8 cellular contexts compared by ENCODE assay signal in genomic region chr4:48033825-48034413, GRCh38. TPM values are rescaled to one million over a fixed set of nuclear protein-coding genes. Genes with fewer than 3 reads are reported as not detected.
DNase-seq lines count a peak whose midpoint lies in the region; ATAC-seq and TF ChIP-seq lines count a peak whose summit lies in the region.

No MANE protein-coding gene starts in this region.

- peaks cover under 1% of the 10 kb centered on the region for H3K4me1 Mint-ChIP-seq in glutamatergic neuron (ENCODE audit: low read depth, unreplicated experiment)

- DNase-seq in COLO668 (lab: John Stamatoyannopoulos, UW; ENCODE audit: unreplicated experiment) (peak; percentile 30), NCI-H524 treated with DMSO at 0.1 percent for 48 hours (lab: John Stamatoyannopoulos, UW) (peak; percentile 43), glutamatergic neuron (no peak), NCI-H2029 treated with DMSO at 0.1 percent for 48 hours (lab: John Stamatoyannopoulos, UW) (no peak)
- peak; percentile 52 for DNase-seq in activated T-cell treated with anti-CD3 and anti-CD28 coated beads, Interleukin-2, amount 50 U/mL, for 1 hour
- DNase-seq in stimulated activated CD4-positive, alpha-beta T cell treated with anti-CD3 and anti-CD28 coated beads, TNF-alpha, amount 100 ng/mL, for 48 hours (ENCODE audit: low read depth in 3 of 3): peak; percentile 28 to 41 (median 32)

- no peak overlapping the region for H3K4me3 Mint-ChIP-seq in glutamatergic neuron (ENCODE audit: unreplicated experiment)

- TF ChIP-seq CTCF in glutamatergic neuron (IDR thresholded peaks at IDR 0.05; ENCODE audit: partially characterized antibody, unreplicated experiment): peak; percentile 73

- H3K36me3 Mint-ChIP-seq in glutamatergic neuron (ENCODE audit: unreplicated experiment): no peaks in the 10 kb centered on the region

- H3K9me3 Mint-ChIP-seq in glutamatergic neuron (ENCODE audit: unreplicated experiment): no peaks in the 10 kb centered on the region

- H3K27ac Mint-ChIP-seq in glutamatergic neuron (ENCODE audit: unreplicated experiment): no peak overlapping the region

- ATAC-seq in GM21390 (IDR thresholded peaks at IDR 0.05; ENCODE audit: unreplicated experiment) (peak; percentile 35), GM19023 (IDR thresholded peaks at IDR 0.05; ENCODE audit: unreplicated experiment) (no peak)

- H3K27me3 Mint-ChIP-seq in glutamatergic neuron (ENCODE audit: unreplicated experiment): no peaks in the 10 kb centered on the region

RNA-seq across cellular contexts. Expression of gene NIPAL1, which starts 17.3 kb away (rescaled TPM):
- total RNA-seq in glutamatergic neuron (ENCODE audit: unreplicated experiment): 0.83 TPM

RNA-seq across cellular contexts. Expression of gene CNGA1, which starts 17.4 kb away (rescaled TPM):
- total RNA-seq in glutamatergic neuron (ENCODE audit: unreplicated experiment): not detected

Comparison
In these comparisons a context has a peak if more than half of its experiments do, and no peak if none do; other contexts are left out.
1. DNase-seq: peak in COLO668 (single experiment), NCI-H524 treated with DMSO at 0.1 percent for 48 hours (single experiment), activated T-cell treated with anti-CD3 and anti-CD28 coated beads, Interleukin-2, amount 50 U/mL, for 1 hour (single experiment) and stimulated activated CD4-positive, alpha-beta T cell treated with anti-CD3 and anti-CD28 coated beads, TNF-alpha, amount 100 ng/mL, for 48 hours (3 of 3); none in glutamatergic neuron (single experiment) and NCI-H2029 treated with DMSO at 0.1 percent for 48 hours (single experiment).